ENCODE assay signal across 9 cellular contexts in genomic region chr17:19377602-19378415, GRCh38. TPM values are rescaled to one million over a fixed set of nuclear protein-coding genes. Genes with fewer than 3 reads are reported as not detected.
DNase-seq lines count a peak whose midpoint lies in the region; ATAC-seq and TF ChIP-seq lines count a peak whose summit lies in the region.
"Had no signal": no experiment of that assay in that cellular context is flagged by ENCODE, and none has a peak within 500 bp of the region (broad histone marks: within the 10 kb centered on the region; RNA-seq: fewer than 3 reads in every experiment).

No MANE protein-coding gene starts in this region.

- peak; percentile 93 for ATAC-seq in GM19025 (IDR thresholded peaks at IDR 0.05; ENCODE audit: low read depth, unreplicated experiment)
- peak; percentile 94 for ATAC-seq in HG03280 (IDR thresholded peaks at IDR 0.05; ENCODE audit: unreplicated experiment)

- H3K36me3 Mint-ChIP-seq in immature natural killer cell, result peaks cover 8 to 26% (median 9%) of the 10 kb centered on the region in 3 donors

- H3K4me3 ChIP-seq in smooth muscle cell, result peak overlapping the region; percentile 71

- H3K79me2 ChIP-seq in smooth muscle cell (ENCODE audit: low read depth), result peaks cover 24% of the 10 kb centered on the region

- peak overlapping the region; percentile 96 to 99 (median 98) for H3K4me3 Mint-ChIP-seq in immature natural killer cell

- H3K4me2 ChIP-seq in smooth muscle cell, result peak overlapping the region; percentile 98

- no peaks in the 10 kb centered on the region for H3K36me3 ChIP-seq in smooth muscle cell (ENCODE audit: low read depth)

- TF ChIP-seq CTCF in AG09319 (IDR thresholded peaks at IDR 0.05; ENCODE audit: low read depth, low read length) (peak; percentile 0; the same call in 1 of the 2 replicates), smooth muscle cell (IDR thresholded peaks at IDR 0.05; ENCODE audit: borderline replicate concordance, insufficient read depth, poor library complexity, severe bottlenecking) (no peak)

- peaks cover 8 to 14% (median 11%) of the 10 kb centered on the region in 3 donors for H3K27me3 Mint-ChIP-seq in immature natural killer cell (ENCODE audit: low read depth in 3 of 3)

- peaks cover 34% of the 10 kb centered on the region for H4K20me1 ChIP-seq in smooth muscle cell (ENCODE audit: low read depth)

- peak; percentile 98 for DNase-seq in AG09319 (ENCODE audit: extremely low read depth, low read depth)
- peak; percentile 96 for DNase-seq in NCI-H345 (lab: John Stamatoyannopoulos, UW)
- DNase-seq in activated CD4-positive, CD25-positive, alpha-beta regulatory T cell (lab: John Stamatoyannopoulos, UW), result peak; percentile 91 to 92 (median 91)
- DNase-seq in central memory CD4-positive, alpha-beta T cell, result peak; percentile 95
- DNase-seq in immature natural killer cell, result peak; percentile 98 to 99 (median 99)
- DNase-seq in smooth muscle cell (lab: John Stamatoyannopoulos, UW; ENCODE audit: unreplicated experiment), result peak; percentile 99

- under 1% methylated on average over 67 of the region's 67 CpGs for WGBS in smooth muscle cell (ENCODE audit: low lambda C conversion rate)

- H3K4me1 ChIP-seq in smooth muscle cell (ENCODE audit: low read depth), result peaks cover 8% of the 10 kb centered on the region

- H2AFZ ChIP-seq in smooth muscle cell (ENCODE audit: low read depth), result peak overlapping the region; percentile 75

- H3K27ac Mint-ChIP-seq in immature natural killer cell, result peak overlapping the region; percentile 92 to 98 (median 96)

- H3K27ac ChIP-seq in smooth muscle cell (ENCODE audit: low read depth), result peak overlapping the region; percentile 79

- peaks cover 53 to 59% of the 10 kb centered on the region in 2 donors for H3K4me1 Mint-ChIP-seq in immature natural killer cell

- H3F3A ChIP-seq in smooth muscle cell (ENCODE audit: low read depth), result peaks cover 26% of the 10 kb centered on the region

- no peaks in the 10 kb centered on the region for H3K9me3 ChIP-seq in smooth muscle cell (replicated peaks; ENCODE audit: low read depth)

- H3K27me3 ChIP-seq in smooth muscle cell (ENCODE audit: low read depth), result no peaks in the 10 kb centered on the region

- peak overlapping the region; percentile 71 for H3K9ac ChIP-seq in smooth muscle cell (ENCODE audit: low read depth)

- no peaks in the 10 kb centered on the region for H3K9me3 Mint-ChIP-seq in immature natural killer cell

RNA-seq across cellular contexts. Expression of gene MAPK7, which starts 0.5 kb away (rescaled TPM):
- 10 to 100 TPM in 1 of 3 donors, 1 to 10 TPM in 2; 3.4 to 23.0 (median 7.3) TPM for polyA plus RNA-seq in immature natural killer cell
- total RNA-seq in smooth muscle cell, result 9.1 and 14.7 TPM in 2 replicates
- 34.5 and 36.3 TPM in 2 replicates for polyA plus RNA-seq in smooth muscle cell

RNA-seq across cellular contexts. Expression of gene MFAP4, which starts 9.2 kb away (rescaled TPM):
- polyA plus RNA-seq in immature natural killer cell, result under 1 TPM in 1 of 3 donors, not detected in 2; 0.18 TPM
- 580 and 618 TPM in 2 replicates for total RNA-seq in smooth muscle cell
- 960 and 1,738 TPM in 2 replicates for polyA plus RNA-seq in smooth muscle cell
- total RNA-seq: T-helper 2 cell treated with Interferon-gamma antibody and Interleukin-4, amounts not matched to agents 100 ng/mL and 5 ng/mL, for 36 hours had no signal

RNA-seq across cellular contexts. Expression of gene B9D1, which starts 15.3 kb away (rescaled TPM):
- 1 to 10 TPM; 2.5 to 4.4 (median 2.5) TPM for polyA plus RNA-seq in immature natural killer cell
- 21.6 and 21.9 TPM in 2 replicates for total RNA-seq in smooth muscle cell
- 30.0 and 45.5 TPM in 2 replicates for polyA plus RNA-seq in smooth muscle cell

RNA-seq across cellular contexts. Expression of gene RNF112, which starts 33.2 kb away (rescaled TPM):
- polyA plus RNA-seq in immature natural killer cell (not detected), smooth muscle cell (3.5 and 7.2 TPM in 2 replicates)
- total RNA-seq in smooth muscle cell, result 4.6 and 7.4 TPM in 2 replicates

Comparison
In these comparisons a context has a peak if more than half of its experiments do, and no peak if none do; other contexts are left out.
1. Peak in every context shown above with its lines: DNase-seq, ATAC-seq, H3K4me3 ChIP-seq and H3K27ac ChIP-seq.
2. RNA of gene MFAP4, which starts 9.2 kb away (polyA plus RNA-seq): 960 to 1,738 TPM in smooth muscle cell; 0.18 TPM in immature natural killer cell; every median in the first group is over 100 times any median in the second.